Comparison of ENCODE assay signal across 12 cellular contexts in genomic region chr7:99035723-99036530, GRCh38.
"Had no signal": no experiment of that assay in that cellular context is flagged by ENCODE, and none has a peak within 500 bp of the region (broad histone marks: within the 10 kb centered on the region; RNA-seq: fewer than 3 reads in every experiment).

No MANE protein-coding gene starts in this region.

- H3K27me3 ChIP-seq: heart right ventricle, left lung had no signal

- H3K4me1 ChIP-seq: left lung had no signal

- H3K4me3 ChIP-seq: heart right ventricle, left lung had no signal

- H3K27me3 Mint-ChIP-seq: activated naive CD8-positive, alpha-beta T cell treated with anti-CD3 and anti-CD28 coated beads for 36 hours had no signal

- H3K27ac Mint-ChIP-seq: activated naive CD8-positive, alpha-beta T cell treated with anti-CD3 and anti-CD28 coated beads for 36 hours; nephron; T-helper 1 cell treated with Interleukin-12 subunit alpha and Interleukin-12 subunit beta and Interleukin-4 antibody, amounts not matched to agents 30 μg/mL and 1 μg/mL, for 36 hours; WTC11 had no signal

- H3K27ac ChIP-seq: heart right ventricle, left lung had no signal

- H3K4me3 Mint-ChIP-seq: activated naive CD8-positive, alpha-beta T cell treated with anti-CD3 and anti-CD28 coated beads for 36 hours; nephron; T-helper 1 cell treated with Interleukin-12 subunit alpha and Interleukin-12 subunit beta and Interleukin-4 antibody, amounts not matched to agents 30 μg/mL and 1 μg/mL, for 36 hours; WTC11 had no signal

- H3K9me3 ChIP-seq: heart right ventricle, left lung had no signal

- H3K4me1 Mint-ChIP-seq: activated naive CD8-positive, alpha-beta T cell treated with anti-CD3 and anti-CD28 coated beads for 36 hours had no signal

- DNase-seq: activated gamma-delta T cell; activated naive CD8-positive, alpha-beta T cell treated with anti-CD3 and anti-CD28 coated beads for 36 hours; activated T-cell treated with anti-CD3 and anti-CD28 coated beads for 4 hours; heart right ventricle; left lung; stimulated activated CD4-positive, alpha-beta T cell treated with anti-CD3 and anti-CD28 coated beads, Interleukin-12 subunit alpha, Interleukin-12 subunit beta, amount 100 ng/mL, for 4 hours; stimulated activated CD4-positive, alpha-beta T cell treated with anti-CD3 and anti-CD28 coated beads, Interleukin-2, amount 100 ng/mL, for 48 hours had no signal

- FAIRE-seq: bronchial epithelial cell, colon had no signal

- H3K9me3 Mint-ChIP-seq: activated naive CD8-positive, alpha-beta T cell treated with anti-CD3 and anti-CD28 coated beads for 36 hours; nephron; T-helper 1 cell treated with Interleukin-12 subunit alpha and Interleukin-12 subunit beta and Interleukin-4 antibody, amounts not matched to agents 30 μg/mL and 1 μg/mL, for 36 hours; WTC11 had no signal
